In the genomic region with DNA sequence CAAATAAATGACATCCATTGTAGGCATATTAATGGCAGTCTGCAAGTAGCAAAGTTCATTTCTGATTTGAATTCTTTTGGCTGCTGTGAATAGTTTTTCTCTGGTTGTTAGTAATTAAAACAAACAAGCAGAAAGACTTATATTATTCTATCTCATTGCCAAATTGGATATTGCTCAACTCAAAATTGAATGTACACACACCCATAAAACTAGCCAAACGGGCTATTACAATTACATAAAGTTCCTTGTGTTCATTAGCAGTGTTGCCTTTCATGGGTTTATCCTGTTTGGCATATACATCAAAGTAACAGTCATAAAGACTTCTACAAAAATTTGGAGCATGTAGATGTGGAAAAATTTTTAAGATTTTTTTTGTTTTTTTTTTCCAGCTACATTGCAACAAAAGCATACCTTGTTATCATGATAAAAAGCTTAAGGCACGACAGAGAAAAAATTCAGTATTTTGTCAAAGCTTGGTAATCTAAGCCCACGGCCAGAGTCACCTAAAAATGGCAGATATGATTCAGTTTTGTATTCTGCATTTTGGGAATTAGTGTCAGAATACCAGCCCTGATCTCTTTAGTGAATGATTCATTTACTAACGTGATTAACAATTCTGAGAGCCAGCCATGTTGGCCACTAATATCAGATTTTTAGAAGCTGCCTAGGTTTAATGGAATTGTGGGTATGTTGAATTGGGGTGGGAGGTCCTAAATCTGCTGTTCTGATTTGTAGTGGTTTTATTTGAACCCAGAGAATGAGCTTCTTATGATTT, we compare ENCODE assay signal across 2 cellular contexts.
TF ChIP-seq lines count a peak whose summit lies in the region.

No MANE protein-coding gene starts in this region.

TF ChIP-seq in SK-N-SH, 30 proteins besides CTCF, POLR2A, EP300 and RAD21 (continued from another document):
- TF ChIP-seq, protein P1, sequence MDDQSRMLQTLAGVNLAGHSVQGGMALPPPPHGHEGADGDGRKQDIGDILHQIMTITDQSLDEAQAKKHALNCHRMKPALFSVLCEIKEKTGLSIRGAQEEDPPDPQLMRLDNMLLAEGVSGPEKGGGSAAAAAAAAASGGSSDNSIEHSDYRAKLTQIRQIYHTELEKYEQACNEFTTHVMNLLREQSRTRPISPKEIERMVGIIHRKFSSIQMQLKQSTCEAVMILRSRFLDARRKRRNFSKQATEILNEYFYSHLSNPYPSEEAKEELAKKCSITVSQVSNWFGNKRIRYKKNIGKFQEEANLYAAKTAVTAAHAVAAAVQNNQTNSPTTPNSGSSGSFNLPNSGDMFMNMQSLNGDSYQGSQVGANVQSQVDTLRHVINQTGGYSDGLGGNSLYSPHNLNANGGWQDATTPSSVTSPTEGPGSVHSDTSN (IDR thresholded peaks at IDR 0.05), result no peak
- TF ChIP-seq TCF12 (IDR thresholded peaks at IDR 0.05) (no peak), TEAD4 (IDR thresholded peaks at IDR 0.05; ENCODE audit: borderline replicate concordance, insufficient read depth) (no peak), NRF1 (IDR thresholded peaks at IDR 0.05; ENCODE audit: low read depth, low read length) (no peak)
- TF ChIP-seq, protein P2, sequence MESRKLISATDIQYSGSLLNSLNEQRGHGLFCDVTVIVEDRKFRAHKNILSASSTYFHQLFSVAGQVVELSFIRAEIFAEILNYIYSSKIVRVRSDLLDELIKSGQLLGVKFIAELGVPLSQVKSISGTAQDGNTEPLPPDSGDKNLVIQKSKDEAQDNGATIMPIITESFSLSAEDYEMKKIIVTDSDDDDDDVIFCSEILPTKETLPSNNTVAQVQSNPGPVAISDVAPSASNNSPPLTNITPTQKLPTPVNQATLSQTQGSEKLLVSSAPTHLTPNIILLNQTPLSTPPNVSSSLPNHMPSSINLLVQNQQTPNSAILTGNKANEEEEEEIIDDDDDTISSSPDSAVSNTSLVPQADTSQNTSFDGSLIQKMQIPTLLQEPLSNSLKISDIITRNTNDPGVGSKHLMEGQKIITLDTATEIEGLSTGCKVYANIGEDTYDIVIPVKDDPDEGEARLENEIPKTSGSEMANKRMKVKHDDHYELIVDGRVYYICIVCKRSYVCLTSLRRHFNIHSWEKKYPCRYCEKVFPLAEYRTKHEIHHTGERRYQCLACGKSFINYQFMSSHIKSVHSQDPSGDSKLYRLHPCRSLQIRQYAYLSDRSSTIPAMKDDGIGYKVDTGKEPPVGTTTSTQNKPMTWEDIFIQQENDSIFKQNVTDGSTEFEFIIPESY (IDR thresholded peaks at IDR 0.05; ENCODE audit: borderline replicate concordance, low read depth), result no peak

TF ChIP-seq in HepG2, 621 proteins besides CTCF, POLR2A, EP300 and RAD21:
- TF ChIP-seq, protein P3, sequence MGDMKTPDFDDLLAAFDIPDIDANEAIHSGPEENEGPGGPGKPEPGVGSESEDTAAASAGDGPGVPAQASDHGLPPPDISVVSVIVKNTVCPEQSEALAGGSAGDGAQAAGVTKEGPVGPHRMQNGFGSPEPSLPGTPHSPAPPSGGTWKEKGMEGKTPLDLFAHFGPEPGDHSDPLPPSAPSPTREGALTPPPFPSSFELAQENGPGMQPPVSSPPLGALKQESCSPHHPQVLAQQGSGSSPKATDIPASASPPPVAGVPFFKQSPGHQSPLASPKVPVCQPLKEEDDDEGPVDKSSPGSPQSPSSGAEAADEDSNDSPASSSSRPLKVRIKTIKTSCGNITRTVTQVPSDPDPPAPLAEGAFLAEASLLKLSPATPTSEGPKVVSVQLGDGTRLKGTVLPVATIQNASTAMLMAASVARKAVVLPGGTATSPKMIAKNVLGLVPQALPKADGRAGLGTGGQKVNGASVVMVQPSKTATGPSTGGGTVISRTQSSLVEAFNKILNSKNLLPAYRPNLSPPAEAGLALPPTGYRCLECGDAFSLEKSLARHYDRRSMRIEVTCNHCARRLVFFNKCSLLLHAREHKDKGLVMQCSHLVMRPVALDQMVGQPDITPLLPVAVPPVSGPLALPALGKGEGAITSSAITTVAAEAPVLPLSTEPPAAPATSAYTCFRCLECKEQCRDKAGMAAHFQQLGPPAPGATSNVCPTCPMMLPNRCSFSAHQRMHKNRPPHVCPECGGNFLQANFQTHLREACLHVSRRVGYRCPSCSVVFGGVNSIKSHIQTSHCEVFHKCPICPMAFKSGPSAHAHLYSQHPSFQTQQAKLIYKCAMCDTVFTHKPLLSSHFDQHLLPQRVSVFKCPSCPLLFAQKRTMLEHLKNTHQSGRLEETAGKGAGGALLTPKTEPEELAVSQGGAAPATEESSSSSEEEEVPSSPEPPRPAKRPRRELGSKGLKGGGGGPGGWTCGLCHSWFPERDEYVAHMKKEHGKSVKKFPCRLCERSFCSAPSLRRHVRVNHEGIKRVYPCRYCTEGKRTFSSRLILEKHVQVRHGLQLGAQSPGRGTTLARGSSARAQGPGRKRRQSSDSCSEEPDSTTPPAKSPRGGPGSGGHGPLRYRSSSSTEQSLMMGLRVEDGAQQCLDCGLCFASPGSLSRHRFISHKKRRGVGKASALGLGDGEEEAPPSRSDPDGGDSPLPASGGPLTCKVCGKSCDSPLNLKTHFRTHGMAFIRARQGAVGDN (CRISPR knock-in tag; IDR thresholded peaks at IDR 0.05), result no peak
- TF ChIP-seq, protein P4, sequence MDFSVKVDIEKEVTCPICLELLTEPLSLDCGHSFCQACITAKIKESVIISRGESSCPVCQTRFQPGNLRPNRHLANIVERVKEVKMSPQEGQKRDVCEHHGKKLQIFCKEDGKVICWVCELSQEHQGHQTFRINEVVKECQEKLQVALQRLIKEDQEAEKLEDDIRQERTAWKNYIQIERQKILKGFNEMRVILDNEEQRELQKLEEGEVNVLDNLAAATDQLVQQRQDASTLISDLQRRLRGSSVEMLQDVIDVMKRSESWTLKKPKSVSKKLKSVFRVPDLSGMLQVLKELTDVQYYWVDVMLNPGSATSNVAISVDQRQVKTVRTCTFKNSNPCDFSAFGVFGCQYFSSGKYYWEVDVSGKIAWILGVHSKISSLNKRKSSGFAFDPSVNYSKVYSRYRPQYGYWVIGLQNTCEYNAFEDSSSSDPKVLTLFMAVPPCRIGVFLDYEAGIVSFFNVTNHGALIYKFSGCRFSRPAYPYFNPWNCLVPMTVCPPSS (IDR thresholded peaks at IDR 0.05), result no peak
- TF ChIP-seq HNRNPUL1 (IDR thresholded peaks at IDR 0.05; ENCODE audit: low read depth, low read length) (no peak), NFIB (CRISPR knock-in tag; IDR thresholded peaks at IDR 0.05; ENCODE audit: borderline replicate concordance) (no peak), ZFP36L1 (CRISPR knock-in tag; IDR thresholded peaks at IDR 0.05) (no peak), NCOR1 (IDR thresholded peaks at IDR 0.05; ENCODE audit: borderline replicate concordance, low read length) (no peak), ZNF264 (CRISPR knock-in tag; IDR thresholded peaks at IDR 0.05) (no peak)
